ENCODE assay signal across 1 cellular context in genomic region chr16:72371307-72372081, GRCh38.
TF ChIP-seq lines count a peak whose summit lies in the region.

No MANE protein-coding gene starts in this region.

TF ChIP-seq in GM23338, 12 proteins besides CTCF, POLR2A, EP300 and RAD21 (continued from another document):
- TF ChIP-seq ZNF462 (CRISPR knock-in tag; IDR thresholded peaks at IDR 0.05) (no peak), STAT1 (IDR thresholded peaks at IDR 0.05; ENCODE audit: unreplicated experiment) (no peak), EZH2 (IDR thresholded peaks at IDR 0.05; ENCODE audit: low read depth, unreplicated experiment) (no peak)
